1 cellular context compared by ENCODE assay signal in genomic region chr11:55707029-55707428, GRCh38.
TF ChIP-seq lines count a peak whose summit lies in the region.

No MANE protein-coding gene starts in this region.

TF ChIP-seq in H1, 55 proteins besides CTCF, POLR2A, EP300 and RAD21 (continued from another document):
- TF ChIP-seq ATF3 (IDR thresholded peaks at IDR 0.05; ENCODE audit: insufficient read depth, low read depth, low read length) (no peak), TAF1 (IDR thresholded peaks at IDR 0.05; ENCODE audit: low read depth, low read length) (no peak), NANOG (IDR thresholded peaks at IDR 0.05; ENCODE audit: insufficient read depth, low read depth, low read length, poor library complexity, severe bottlenecking) (no peak), CBX5 (IDR thresholded peaks at IDR 0.05; ENCODE audit: low read depth, low read length) (no peak), FOSL1 (IDR thresholded peaks at IDR 0.05; ENCODE audit: insufficient read depth, low read depth, low read length) (no peak), CREB1 (IDR thresholded peaks at IDR 0.05) (no peak), JUND (IDR thresholded peaks at IDR 0.05; ENCODE audit: low read length) (no peak)
